ENCODE assay signal across 9 cellular contexts in genomic region chr2:55885129-55885943, GRCh38. TPM values are rescaled to one million over a fixed set of nuclear protein-coding genes. Genes with fewer than 3 reads are reported as not detected.
DNase-seq lines count a peak whose midpoint lies in the region; ATAC-seq, FAIRE-seq and TF ChIP-seq lines count a peak whose summit lies in the region.
"Had no signal": no experiment of that assay in that cellular context is flagged by ENCODE, and none has a peak within 500 bp of the region (broad histone marks: within the 10 kb centered on the region; RNA-seq: fewer than 3 reads in every experiment).

No MANE protein-coding gene starts in this region.

- TF ChIP-seq EP300 in A549 (IDR thresholded peaks at IDR 0.05): peak; percentile 28 to 31; a peak in 2 of 5 replicates

- H3K36me3 Mint-ChIP-seq in CD8-positive, alpha-beta memory T cell: no peaks in the 10 kb centered on the region

- no peak overlapping the region for H3K27ac Mint-ChIP-seq in CD8-positive, alpha-beta memory T cell

- H3K9me3 Mint-ChIP-seq in CD8-positive, alpha-beta memory T cell: peaks cover 0 to 2% (median 0%) of the 10 kb centered on the region in 5 donors

- no peaks in the 10 kb centered on the region for H3K36me3 ChIP-seq in mesodermal cell (ENCODE audit: control insufficient read depth, insufficient read depth, low read length)
- no peaks in the 10 kb centered on the region for H3K36me3 ChIP-seq in CD8-positive, alpha-beta memory T cell (ENCODE audit: insufficient read depth, low read length)

- H3K9me3 ChIP-seq in A549: no peaks in the 10 kb centered on the region
- H3K9me3 ChIP-seq in mesodermal cell (ENCODE audit: control insufficient read depth, low read length): no peaks in the 10 kb centered on the region
- no peaks in the 10 kb centered on the region for H3K9me3 ChIP-seq in CD8-positive, alpha-beta memory T cell (ENCODE audit: low read length)

- no peaks in the 10 kb centered on the region for H3K4me1 Mint-ChIP-seq in CD8-positive, alpha-beta memory T cell

- TF ChIP-seq RAD21 in A549 (conservative IDR thresholded peaks at IDR 0.05 in 1 of 2, IDR thresholded peaks at IDR 0.05 in 1 of 2): no peak

- 69% methylated on average over 11 of the region's 11 CpGs for WGBS in A549 (ENCODE audit: missing lambda C conversion rate)
- 89 to 92% methylated on average over 9 to 10 of the region's 11 CpGs for WGBS in mesodermal cell (ENCODE audit: insufficient coverage in 2 of 2), 2 experiments

- no peak for FAIRE-seq in A549 (lab: Jason Lieb, UNC)

- peak overlapping the region; percentile 67 to 81 for H3K27ac ChIP-seq in A549
- H3K27ac ChIP-seq in coronary artery: peak overlapping the region; percentile 65 to 91
- H3K27ac ChIP-seq in mesodermal cell (ENCODE audit: low read depth, low read length, severe bottlenecking): peak overlapping the region; percentile 13
- H3K27ac ChIP-seq in CD8-positive, alpha-beta memory T cell (ENCODE audit: low read depth, low read length): no peak overlapping the region

- CTCF ChIA-PET in A549 (lab: Yijun Ruan, JAX): interaction anchor here (0.8 to 1.9 kb wide), 7 partner anchors 9 to 167 kb away, joined by 3 to 5 read pairs (median 4); no protein-coding TSS in a partner anchor
- CTCF ChIA-PET in CD8-positive, alpha-beta memory T cell (lab: Charles Lee): no interaction called here

- ATAC-seq in A549 (peak; percentile 89 to 96), GM18498 (IDR thresholded peaks at IDR 0.05; ENCODE audit: unreplicated experiment) (no peak)

- no peak overlapping the region for H3K4me3 Mint-ChIP-seq in CD8-positive, alpha-beta memory T cell

- POLR2A ChIA-PET in A549 (lab: Yijun Ruan, JAX): no interaction called here
- POLR2A ChIA-PET in CD8-positive, alpha-beta memory T cell (lab: Charles Lee): no interaction called here

- no peaks in the 10 kb centered on the region for H3K27me3 ChIP-seq in CD8-positive, alpha-beta memory T cell (ENCODE audit: insufficient read depth, low read length, poor library complexity, severe bottlenecking)

- TF ChIP-seq CTCF in A549 (IDR thresholded peaks at IDR 0.05): no peak
- no peak for TF ChIP-seq CTCF in coronary artery (IDR thresholded peaks at IDR 0.05)
- no peak for TF ChIP-seq CTCF in GM20000 (IDR thresholded peaks at IDR 0.05; ENCODE audit: extremely low read depth, missing control alignments)

- TF ChIP-seq POLR2A in A549 (IDR thresholded peaks at IDR 0.05; ENCODE audit: low read length): no peak

- H3K4me1 ChIP-seq in A549 (peaks cover 59% of the 10 kb centered on the region), mesodermal cell (ENCODE audit: control insufficient read depth, insufficient read depth, low read length, poor library complexity, severe bottlenecking) (peaks cover 10% of the 10 kb centered on the region)
- H3K4me1 ChIP-seq in CD8-positive, alpha-beta memory T cell (ENCODE audit: insufficient read depth, low read length): no peaks in the 10 kb centered on the region

- intact Hi-C loops in posterior cingulate gyrus (cut with DNase I): no loop called here

- H3K4me2 ChIP-seq in A549: peak overlapping the region; percentile 33; the same call in 2 of the 3 replicates

- no peaks in the 10 kb centered on the region for H3K27me3 Mint-ChIP-seq in CD8-positive, alpha-beta memory T cell

- H3K4me3 ChIP-seq in A549 (no peak overlapping the region), coronary artery (no peak overlapping the region), mesodermal cell (ENCODE audit: extremely low read depth, insufficient read depth, low read length, poor library complexity, severe bottlenecking) (no peak overlapping the region)
- H3K4me3 ChIP-seq in CD8-positive, alpha-beta memory T cell (ENCODE audit: low read length): no peak overlapping the region

- DNase-seq in A549 (ENCODE audit: low read depth in 1 of 2, low spot score in 1 of 2): peak; percentile 18 to 74
- DNase-seq in MV-4-11 (lab: John Stamatoyannopoulos, UW): peak; percentile 86
- DNase-seq in coronary artery (ENCODE audit: low spot score): no peak
- no peak for DNase-seq in posterior cingulate gyrus
- no peak for DNase-seq in GM20000 (ENCODE audit: low spot score)
- DNase-seq in CD8-positive, alpha-beta memory T cell: no peak
- DNase-seq: C1 segment of cervical spinal cord had no signal

TF ChIP-seq in A549, 52 proteins besides CTCF, POLR2A, EP300 and RAD21 (continues in another document):
- TF ChIP-seq MAX (IDR thresholded peaks at IDR 0.05) (peak; percentile 70), HES2 (IDR thresholded peaks at IDR 0.05) (0 out of 2 replicates have a peak, but pooled peaks have one; percentile 46), CBX2 (IDR thresholded peaks at IDR 0.05; ENCODE audit: borderline replicate concordance, low read depth) (no peak), REST (IDR thresholded peaks at IDR 0.05) (no peak), RCOR1 (IDR thresholded peaks at IDR 0.05; ENCODE audit: low read depth, low read length) (no peak), RARB (CRISPR knock-in tag; IDR thresholded peaks at IDR 0.05) (no peak), ZSCAN20 (CRISPR knock-in tag; IDR thresholded peaks at IDR 0.05) (no peak), RFX5 (IDR thresholded peaks at IDR 0.05) (no peak), NPAS2 (CRISPR knock-in tag; IDR thresholded peaks at IDR 0.05; ENCODE audit: borderline replicate concordance) (no peak), HOXB5 (CRISPR knock-in tag; IDR thresholded peaks at IDR 0.05) (peak; percentile 20; the same call in 1 of the 2 replicates), EHF (CRISPR knock-in tag; IDR thresholded peaks at IDR 0.05) (no peak), TP53 (CRISPR knock-in tag; IDR thresholded peaks at IDR 0.05) (no peak), PBX3 (IDR thresholded peaks at IDR 0.05) (no peak), CHD4 (IDR thresholded peaks at IDR 0.05; ENCODE audit: borderline replicate concordance) (no peak), CBX8 (IDR thresholded peaks at IDR 0.05) (no peak), JUNB (IDR thresholded peaks at IDR 0.05) (peak; percentile 94), ESRRA (IDR thresholded peaks at IDR 0.05; ENCODE audit: borderline replicate concordance, low read length) (no peak), ZNF302 (CRISPR knock-in tag; IDR thresholded peaks at IDR 0.05) (no peak), RNF2 (IDR thresholded peaks at IDR 0.05; ENCODE audit: borderline replicate concordance, low read depth) (no peak), GATA3 (IDR thresholded peaks at IDR 0.05; ENCODE audit: borderline replicate concordance) (peak; percentile 64; the same call in 1 of the 2 replicates), MYC (IDR thresholded peaks at IDR 0.05; ENCODE audit: borderline replicate concordance, low read length) (no peak), NR3C1 (IDR thresholded peaks at IDR 0.05) (no peak), POLR2AphosphoS2 (conservative IDR thresholded peaks at IDR 0.05; ENCODE audit: low read length) (no peak), CHD2 (IDR thresholded peaks at IDR 0.05; ENCODE audit: low read length, partially characterized antibody) (no peak)

RNA-seq across cellular contexts. Expression of gene EFEMP1, which starts 38.2 kb away (rescaled TPM):
- 54.6 and 59.2 TPM in 2 replicates for polyA plus RNA-seq in A549 (2011; rRNA removed)
- polyA plus RNA-seq in A549 (2012; cell fraction: cytosol; rRNA removed): 43.0 and 48.8 TPM in 2 replicates
- 73.6 and 112 TPM in 2 replicates for polyA plus RNA-seq in A549 (2012; cell fraction: nucleus; rRNA removed)
- polyA plus RNA-seq in A549 (2017; fragmentation: RNase III; extraction: RNeasy Plus Mini Kit Qiagen cat#74134 plus additional on column Dnase treatment): 48.5 to 66.6 TPM (median 49.0 TPM) in 3 replicates
- 44.0 and 49.4 TPM in 2 replicates for polyA minus RNA-seq in A549 (2011; rRNA and poly(A)+ RNA removed)
- 12.9 TPM for polyA plus RNA-seq in mesodermal cell (2013, experiment 1 of 2)
- 13.2 TPM for polyA plus RNA-seq in mesodermal cell (2013, experiment 2 of 2)
- not detected for total RNA-seq in CD8-positive, alpha-beta memory T cell
- polyA plus RNA-seq in CD8-positive, alpha-beta memory T cell: not detected

Comparison
In these comparisons a context has a peak if more than half of its experiments do, and no peak if none do; other contexts are left out.
1. DNase-seq: peak in A549 (2 of 2) and MV-4-11 (single experiment); none in coronary artery (single experiment), posterior cingulate gyrus (0 of 10), GM20000 (single experiment) and CD8-positive, alpha-beta memory T cell (0 of 5).
2. RNA of gene EFEMP1, which starts 38.2 kb away (polyA plus RNA-seq): 43.0 to 112 TPM in A549; not detected in CD8-positive, alpha-beta memory T cell (single experiment); every median in the first group is over 10 times any median in the second.